In the genomic region with DNA sequence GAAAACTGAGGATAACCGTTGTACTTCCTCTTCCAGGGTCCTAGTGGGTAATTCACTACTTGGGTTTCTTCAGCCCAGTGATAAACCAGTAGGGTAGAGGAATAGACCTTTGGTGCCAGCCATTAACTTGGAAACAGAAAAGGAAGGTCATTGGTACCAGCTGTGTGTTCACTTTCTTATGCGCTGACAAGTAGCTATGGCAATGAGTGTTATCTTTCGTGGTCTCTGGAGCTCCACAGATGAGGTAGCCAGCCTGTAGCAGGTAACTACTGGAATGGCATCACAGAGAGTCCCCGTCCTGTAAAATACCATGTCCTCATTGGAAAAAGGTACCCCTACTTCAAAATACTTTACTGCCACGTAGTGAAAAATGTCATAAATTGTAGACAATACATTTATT, we compare ENCODE assay signal across 2 cellular contexts.
TF ChIP-seq lines count a peak whose summit lies in the region.

No MANE protein-coding gene starts in this region.

TF ChIP-seq in K562, 482 proteins besides CTCF, POLR2A, EP300 and RAD21 (continued from another document):
- TF ChIP-seq, protein P1, sequence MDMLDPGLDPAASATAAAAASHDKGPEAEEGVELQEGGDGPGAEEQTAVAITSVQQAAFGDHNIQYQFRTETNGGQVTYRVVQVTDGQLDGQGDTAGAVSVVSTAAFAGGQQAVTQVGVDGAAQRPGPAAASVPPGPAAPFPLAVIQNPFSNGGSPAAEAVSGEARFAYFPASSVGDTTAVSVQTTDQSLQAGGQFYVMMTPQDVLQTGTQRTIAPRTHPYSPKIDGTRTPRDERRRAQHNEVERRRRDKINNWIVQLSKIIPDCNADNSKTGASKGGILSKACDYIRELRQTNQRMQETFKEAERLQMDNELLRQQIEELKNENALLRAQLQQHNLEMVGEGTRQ (CRISPR knock-in tag; IDR thresholded peaks at IDR 0.05), result no peak
- no peak for TF ChIP-seq ADNP (tag; IDR thresholded peaks at IDR 0.05)

TF ChIP-seq in neural cell, 6 proteins besides CTCF, POLR2A, EP300 and RAD21 (continued from another document):
- TF ChIP-seq, protein P2, sequence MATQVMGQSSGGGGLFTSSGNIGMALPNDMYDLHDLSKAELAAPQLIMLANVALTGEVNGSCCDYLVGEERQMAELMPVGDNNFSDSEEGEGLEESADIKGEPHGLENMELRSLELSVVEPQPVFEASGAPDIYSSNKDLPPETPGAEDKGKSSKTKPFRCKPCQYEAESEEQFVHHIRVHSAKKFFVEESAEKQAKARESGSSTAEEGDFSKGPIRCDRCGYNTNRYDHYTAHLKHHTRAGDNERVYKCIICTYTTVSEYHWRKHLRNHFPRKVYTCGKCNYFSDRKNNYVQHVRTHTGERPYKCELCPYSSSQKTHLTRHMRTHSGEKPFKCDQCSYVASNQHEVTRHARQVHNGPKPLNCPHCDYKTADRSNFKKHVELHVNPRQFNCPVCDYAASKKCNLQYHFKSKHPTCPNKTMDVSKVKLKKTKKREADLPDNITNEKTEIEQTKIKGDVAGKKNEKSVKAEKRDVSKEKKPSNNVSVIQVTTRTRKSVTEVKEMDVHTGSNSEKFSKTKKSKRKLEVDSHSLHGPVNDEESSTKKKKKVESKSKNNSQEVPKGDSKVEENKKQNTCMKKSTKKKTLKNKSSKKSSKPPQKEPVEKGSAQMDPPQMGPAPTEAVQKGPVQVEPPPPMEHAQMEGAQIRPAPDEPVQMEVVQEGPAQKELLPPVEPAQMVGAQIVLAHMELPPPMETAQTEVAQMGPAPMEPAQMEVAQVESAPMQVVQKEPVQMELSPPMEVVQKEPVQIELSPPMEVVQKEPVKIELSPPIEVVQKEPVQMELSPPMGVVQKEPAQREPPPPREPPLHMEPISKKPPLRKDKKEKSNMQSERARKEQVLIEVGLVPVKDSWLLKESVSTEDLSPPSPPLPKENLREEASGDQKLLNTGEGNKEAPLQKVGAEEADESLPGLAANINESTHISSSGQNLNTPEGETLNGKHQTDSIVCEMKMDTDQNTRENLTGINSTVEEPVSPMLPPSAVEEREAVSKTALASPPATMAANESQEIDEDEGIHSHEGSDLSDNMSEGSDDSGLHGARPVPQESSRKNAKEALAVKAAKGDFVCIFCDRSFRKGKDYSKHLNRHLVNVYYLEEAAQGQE (IDR thresholded peaks at IDR 0.05; ENCODE audit: borderline replicate concordance), result no peak
- TF ChIP-seq SMC3 (conservative IDR thresholded peaks at IDR 0.05; ENCODE audit: poor library complexity) (no peak), TAF1 (IDR thresholded peaks at IDR 0.05; ENCODE audit: low read depth) (no peak)
